8 cellular contexts compared by ENCODE assay signal in genomic region chr22:42552294-42552647, GRCh38. TPM values are rescaled to one million over a fixed set of nuclear protein-coding genes. Genes with fewer than 3 reads are reported as not detected.
A peak's percentile ranks its signal among the peaks of the same experiment; 100 is the strongest.
DNase-seq lines count a peak whose midpoint lies in the region; ATAC-seq and TF ChIP-seq lines count a peak whose summit lies in the region.
"Not testable (repeated sequence)": the region's sequence is repeated elsewhere in the genome, so short reads cannot be mapped to it uniquely, and the experiment has no call there.

No MANE protein-coding gene starts in this region.

- not testable (repeated sequence) for H3K9me2 ChIP-seq in SU-DHL-6 (replicated peaks; ENCODE audit: insufficient read depth, low read length)

- peaks cover 23% of the 10 kb centered on the region for H3K4me1 ChIP-seq in KMS-11 (ENCODE audit: low read depth, poor library complexity, severe bottlenecking)

- not testable (repeated sequence) for H3K79me2 ChIP-seq in KMS-11 (ENCODE audit: insufficient read depth, low read depth); SU-DHL-6 (ENCODE audit: insufficient read depth, low read length)

- ATAC-seq in activated CD8-positive, alpha-beta T cell treated with anti-CD3 and anti-CD28 coated beads for 36 hours = not testable (repeated sequence)

- not testable (repeated sequence) for H3K36me3 ChIP-seq in KMS-11 (ENCODE audit: insufficient read depth); SU-DHL-6 (ENCODE audit: low read length)

- H4K20me1 ChIP-seq in KMS-11 (ENCODE audit: insufficient read depth); SU-DHL-6 (ENCODE audit: low read depth, low read length): not testable (repeated sequence)

- H3K9ac ChIP-seq in KMS-11; SU-DHL-6 (ENCODE audit: low read length): not testable (repeated sequence)

- not testable (repeated sequence) for H3K4me3 ChIP-seq in KMS-11 (IDR thresholded peaks at IDR 0.05; ENCODE audit: insufficient read depth, low read depth, low read length)
- peak overlapping the region; percentile 48 for H3K4me3 ChIP-seq in SU-DHL-6 (ENCODE audit: insufficient read depth, low read length, poor library complexity, severe bottlenecking)

- peaks cover 13% of the 10 kb centered on the region for H3K4me1 Mint-ChIP-seq in activated CD8-positive, alpha-beta T cell treated with anti-CD3 and anti-CD28 coated beads for 36 hours (ENCODE audit: low read depth)
- H3K4me1 Mint-ChIP-seq in activated naive CD8-positive, alpha-beta T cell (ENCODE audit: low read depth); glutamatergic neuron (ENCODE audit: low read depth, unreplicated experiment); nephron; type B pancreatic cell (ENCODE audit: unreplicated experiment): not testable (repeated sequence)

- H3K4me3 Mint-ChIP-seq in activated CD8-positive, alpha-beta T cell treated with anti-CD3 and anti-CD28 coated beads for 36 hours = peak overlapping the region; percentile 63
- peak overlapping the region; percentile 52 for H3K4me3 Mint-ChIP-seq in activated naive CD8-positive, alpha-beta T cell
- H3K4me3 Mint-ChIP-seq in glutamatergic neuron (ENCODE audit: unreplicated experiment) = not testable (repeated sequence)
- peak overlapping the region; percentile 43 to 59 (median 54) for H3K4me3 Mint-ChIP-seq in nephron
- H3K4me3 Mint-ChIP-seq in type B pancreatic cell = peak overlapping the region; percentile 54

- intact Hi-C loops in activated CD8-positive, alpha-beta T cell treated with anti-CD3 and anti-CD28 coated beads for 36 hours (cut with micrococcal nuclease) = not testable (repeated sequence)

- H3K27ac ChIP-seq in KMS-11 = not testable (repeated sequence)
- peak overlapping the region; percentile 58; the same call in 1 of the 2 replicates for H3K27ac ChIP-seq in SU-DHL-6 (ENCODE audit: low read depth, low read length)

- CTCF ChIA-PET in activated CD8-positive, alpha-beta T cell treated with anti-CD3 and anti-CD28 coated beads for 36 hours (lab: Charles Lee) = interaction anchor here (1.1 to 1.5 kb wide), 2 partner anchors 9 kb away, joined by 4 to 5 read pairs; no protein-coding TSS in a partner anchor

- not testable (repeated sequence) for H3F3A ChIP-seq in SU-DHL-6 (ENCODE audit: insufficient read depth)

- not testable (repeated sequence) for H3K4me2 ChIP-seq in KMS-11
- peak overlapping the region; percentile 48 for H3K4me2 ChIP-seq in SU-DHL-6 (ENCODE audit: low read depth, low read length, poor library complexity, severe bottlenecking)

- POLR2A ChIA-PET in activated CD8-positive, alpha-beta T cell treated with anti-CD3 and anti-CD28 coated beads for 36 hours (lab: Charles Lee) = not testable (repeated sequence)

- TF ChIP-seq CTCF in KMS-11 (conservative IDR thresholded peaks at IDR 0.05; ENCODE audit: low read depth, low read length) (0 out of 2 replicates have a peak, but pooled peaks have one; percentile 4), glutamatergic neuron (IDR thresholded peaks at IDR 0.05; ENCODE audit: partially characterized antibody, unreplicated experiment) (peak; percentile 16), type B pancreatic cell (conservative IDR thresholded peaks at IDR 0.05) (peak; percentile 22)
- TF ChIP-seq CTCF in SU-DHL-6 (IDR thresholded peaks at IDR 0.05; ENCODE audit: insufficient read depth, low read length, poor library complexity, severe bottlenecking); activated CD8-positive, alpha-beta T cell treated with anti-CD3 and anti-CD28 coated beads for 36 hours (IDR thresholded peaks at IDR 0.05); nephron (IDR thresholded peaks at IDR 0.05; ENCODE audit: unreplicated experiment in 3 of 3): not testable (repeated sequence)

- not testable (repeated sequence) for H2AFZ ChIP-seq in KMS-11 (ENCODE audit: low read depth); SU-DHL-6 (ENCODE audit: low read depth, low read length, severe bottlenecking)

- not testable (repeated sequence) for H3K9me3 ChIP-seq in SU-DHL-6 (ENCODE audit: insufficient read depth, low read length)

- not testable (repeated sequence) for H3K27ac Mint-ChIP-seq in activated CD8-positive, alpha-beta T cell treated with anti-CD3 and anti-CD28 coated beads for 36 hours; activated naive CD8-positive, alpha-beta T cell; glutamatergic neuron (ENCODE audit: unreplicated experiment); nephron; type B pancreatic cell

- peaks cover 54% of the 10 kb centered on the region for H3K27me3 ChIP-seq in KMS-11 (ENCODE audit: insufficient read depth, low read depth)
- not testable (repeated sequence) for H3K27me3 ChIP-seq in SU-DHL-6 (ENCODE audit: low read length)

- DNase-seq in CD1c-positive myeloid dendritic cell (ENCODE audit: extremely low spot score) = peak; percentile 13
- DNase-seq in activated CD8-positive, alpha-beta T cell treated with anti-CD3 and anti-CD28 coated beads for 36 hours; glutamatergic neuron; type B pancreatic cell (ENCODE audit: extremely low spot score, unreplicated experiment): not testable (repeated sequence)

- not testable (repeated sequence) for H3K9me3 Mint-ChIP-seq in activated CD8-positive, alpha-beta T cell treated with anti-CD3 and anti-CD28 coated beads for 36 hours; activated naive CD8-positive, alpha-beta T cell (ENCODE audit: low read depth); glutamatergic neuron (ENCODE audit: unreplicated experiment); nephron; type B pancreatic cell

- H3K27me3 Mint-ChIP-seq in activated CD8-positive, alpha-beta T cell treated with anti-CD3 and anti-CD28 coated beads for 36 hours; activated naive CD8-positive, alpha-beta T cell; glutamatergic neuron (ENCODE audit: unreplicated experiment): not testable (repeated sequence)
- H3K27me3 Mint-ChIP-seq in nephron (ENCODE audit: low read depth) = peaks cover 15% of the 10 kb centered on the region
- H3K27me3 Mint-ChIP-seq in type B pancreatic cell = peaks cover 12% of the 10 kb centered on the region

- H3K36me3 Mint-ChIP-seq in activated CD8-positive, alpha-beta T cell treated with anti-CD3 and anti-CD28 coated beads for 36 hours (ENCODE audit: low read depth); activated naive CD8-positive, alpha-beta T cell; glutamatergic neuron (ENCODE audit: unreplicated experiment); nephron (ENCODE audit: low read depth); type B pancreatic cell: not testable (repeated sequence)

RNA-seq across cellular contexts. Expression of gene SERHL2, which starts 1.5 kb away (rescaled TPM):
- 1 to 10 TPM; 1.1 to 1.4 TPM for total RNA-seq in activated CD8-positive, alpha-beta T cell treated with anti-CD3 and anti-CD28 coated beads for 36 hours
- 4.4 TPM for total RNA-seq in glutamatergic neuron (ENCODE audit: unreplicated experiment)
- 2.8 and 3.9 TPM in 2 replicates for total RNA-seq in type B pancreatic cell (ENCODE audit: low replicate concordance)

RNA-seq across cellular contexts. Expression of gene RRP7A, which starts 32.7 kb away (rescaled TPM):
- 100 to 1,000 TPM; 120 to 126 TPM for total RNA-seq in activated CD8-positive, alpha-beta T cell treated with anti-CD3 and anti-CD28 coated beads for 36 hours
- total RNA-seq in glutamatergic neuron (ENCODE audit: unreplicated experiment) (35.1 TPM), type B pancreatic cell (ENCODE audit: low replicate concordance) (76.0 and 102 TPM in 2 replicates)
